13 cellular contexts compared by ENCODE assay signal in genomic region chr6:87806635-87807034, GRCh38.
DNase-seq lines count a peak whose midpoint lies in the region; ATAC-seq and TF ChIP-seq lines count a peak whose summit lies in the region.
"Had no signal": no experiment of that assay in that cellular context is flagged by ENCODE, and none has a peak within 500 bp of the region (broad histone marks: within the 10 kb centered on the region; RNA-seq: fewer than 3 reads in every experiment).

No MANE protein-coding gene starts in this region.

- H3K9me2 ChIP-seq in OCI-LY1 (ENCODE audit: low read depth, low read length), result no peaks in the 10 kb centered on the region

- H3K4me1 ChIP-seq in OCI-LY1 (ENCODE audit: insufficient read depth, low read length, severe bottlenecking) (peaks cover 30% of the 10 kb centered on the region), right lobe of liver (peaks cover 0 to 10% (median 0%) of the 10 kb centered on the region in 4 donors), ovary (ENCODE audit: insufficient read depth) (no peaks in the 10 kb centered on the region)
- H3K4me1 ChIP-seq: suprapubic skin had no signal

- H3K27me3 ChIP-seq in GM06990 (replicated peaks; ENCODE audit: control insufficient read depth, insufficient read depth, low read length) (no peaks in the 10 kb centered on the region), OCI-LY1 (ENCODE audit: insufficient read depth, low read length) (no peaks in the 10 kb centered on the region), right lobe of liver (no peaks in the 10 kb centered on the region), ovary (no peaks in the 10 kb centered on the region)
- H3K27me3 ChIP-seq: suprapubic skin had no signal

- H4K20me1 ChIP-seq in OCI-LY1 (ENCODE audit: insufficient read depth, low read length), result no peaks in the 10 kb centered on the region

- 15% methylated on average over 4 of the region's 4 CpGs for WGBS in right lobe of liver (ENCODE audit: insufficient coverage, low coverage, low lambda C conversion rate, missing lambda C conversion rate)
- 36 to 53% (median 49%) methylated on average over 4 of the region's 4 CpGs for WGBS in ovary, 3 donors

- peak overlapping the region; percentile 71 for H2AFZ ChIP-seq in OCI-LY1 (ENCODE audit: low read length)

- no peaks in the 10 kb centered on the region for H3K79me2 ChIP-seq in OCI-LY1 (ENCODE audit: insufficient read depth, low read length)

- TF ChIP-seq EP300 in ovary (IDR thresholded peaks at IDR 0.05), result no peak

- TF ChIP-seq CTCF in GM06990 (IDR thresholded peaks at IDR 0.05; ENCODE audit: insufficient read depth, low read length, poor library complexity, severe bottlenecking) (no peak), OCI-LY1 (IDR thresholded peaks at IDR 0.05; ENCODE audit: low read length) (no peak), right lobe of liver (IDR thresholded peaks at IDR 0.05) (no peak), ovary (IDR thresholded peaks at IDR 0.05) (no peak)

- peak overlapping the region; percentile 2; the same call in 1 of the 2 replicates for H3K4me2 ChIP-seq in OCI-LY1 (ENCODE audit: low read length)

- H3K27ac ChIP-seq in OCI-LY1 (ENCODE audit: low read depth, low read length, poor library complexity, severe bottlenecking), result peak overlapping the region; percentile 42
- H3K27ac ChIP-seq in right lobe of liver, result no peak overlapping the region
- no peak overlapping the region for H3K27ac ChIP-seq in ovary
- H3K27ac ChIP-seq: suprapubic skin had no signal

- ATAC-seq in right lobe of liver (peak; percentile 76 to 91 (median 82)), GM19463 (IDR thresholded peaks at IDR 0.05; ENCODE audit: unreplicated experiment) (no peak)
- ATAC-seq: naive thymus-derived CD8-positive, alpha-beta T cell had no signal

- DNase-seq in GM06990 (ENCODE audit: extremely low read depth, insufficient read length) (no peak), NCI-H1417 (lab: John Stamatoyannopoulos, UW) (peak in 2 of 3 experiments; percentile 39 to 68), right lobe of liver (no peak), ovary (no peak), amniotic stem cell (lab: John Stamatoyannopoulos, UW) (no peak)
- DNase-seq: activated naive CD4-positive, alpha-beta T cell treated with anti-CD3 and anti-CD28 coated beads, Interleukin-2, amount 10 ng/mL, durations not matched to agents 7 days and 5 days; CD4-positive, alpha-beta T cell; IMR-90; naive thymus-derived CD8-positive, alpha-beta T cell; NCI-H446 treated with DMSO at 0.1 percent for 48 hours had no signal

- TF ChIP-seq POLR2A in right lobe of liver (IDR thresholded peaks at IDR 0.05) (no peak), ovary (IDR thresholded peaks at IDR 0.05) (no peak)

- no peaks in the 10 kb centered on the region for H3F3A ChIP-seq in OCI-LY1 (ENCODE audit: insufficient read depth, low read length)

- H3K36me3 ChIP-seq in GM06990 (ENCODE audit: control insufficient read depth, insufficient read depth, low read length) (no peaks in the 10 kb centered on the region), OCI-LY1 (ENCODE audit: insufficient read depth, low read length) (no peaks in the 10 kb centered on the region), right lobe of liver (no peaks in the 10 kb centered on the region), ovary (no peaks in the 10 kb centered on the region)
- H3K36me3 ChIP-seq: suprapubic skin had no signal

- H3K9ac ChIP-seq in OCI-LY1 (ENCODE audit: low read length), result no peak overlapping the region

- H3K9me3 ChIP-seq in OCI-LY1 (ENCODE audit: low read length) (no peaks in the 10 kb centered on the region), right lobe of liver (no peaks in the 10 kb centered on the region), ovary (no peaks in the 10 kb centered on the region)
- H3K9me3 ChIP-seq: suprapubic skin had no signal

- intact Hi-C loops in right lobe of liver (cut with DNase I) (no loop called here), ovary (cut with DNase I) (no loop called here)

- H3K4me3 ChIP-seq in GM06990 (replicated peaks; ENCODE audit: low read depth, low read length) (peak overlapping the region; percentile 32), OCI-LY1 (ENCODE audit: low read depth, low read length, poor library complexity, severe bottlenecking) (no peak overlapping the region), right lobe of liver (no peak overlapping the region), ovary (no peak overlapping the region)
- H3K4me3 ChIP-seq: suprapubic skin had no signal

Comparison
In these comparisons a context has a peak if more than half of its experiments do, and no peak if none do; other contexts are left out.
1. DNase-seq: peak in NCI-H1417 (2 of 3); none in GM06990 (single experiment), right lobe of liver (0 of 3), ovary (0 of 5) and amniotic stem cell (single experiment).